ENCODE assay signal across 11 cellular contexts in the genomic region with DNA sequence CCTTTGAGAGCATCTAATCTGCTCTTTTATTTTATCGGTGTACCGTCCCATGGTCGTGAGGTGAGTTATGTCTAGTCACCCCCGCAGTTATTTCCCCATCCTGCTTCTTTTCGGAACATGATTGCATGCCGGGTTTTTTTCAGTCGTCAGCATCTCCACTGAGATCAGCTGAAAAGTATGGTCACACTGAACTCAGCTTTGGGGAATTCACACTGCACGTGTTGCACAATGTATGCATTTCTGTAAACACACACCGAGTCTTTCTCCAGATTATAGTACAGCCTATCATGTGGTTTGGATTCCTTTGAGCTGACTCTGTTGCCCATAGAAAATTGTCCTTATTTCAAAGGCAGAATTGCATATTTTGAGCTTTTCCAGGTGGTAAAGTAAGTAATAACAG. TPM values are rescaled to one million over a fixed set of nuclear protein-coding genes. Genes with fewer than 3 reads are reported as not detected.
DNase-seq lines count a peak whose midpoint lies in the region; ATAC-seq, FAIRE-seq and TF ChIP-seq lines count a peak whose summit lies in the region.
"Had no signal": no experiment of that assay in that cellular context is flagged by ENCODE, and none has a peak within 500 bp of the region (broad histone marks: within the 10 kb centered on the region; RNA-seq: fewer than 3 reads in every experiment).

No MANE protein-coding gene starts in this region.

- FAIRE-seq in HTR-8/SVneo (lab: Jason Lieb, UNC): peak; percentile 62

- H3K27me3 ChIP-seq in left lung: no peaks in the 10 kb centered on the region

- H3K4me3 ChIP-seq in left lung: no peak overlapping the region
- H3K4me3 ChIP-seq: cardiac muscle cell had no signal

- peaks cover 0 to 12% of the 10 kb centered on the region in 2 donors for H3K36me3 ChIP-seq in left lung
- H3K36me3 ChIP-seq: cardiac muscle cell had no signal

- no peak for TF ChIP-seq CTCF in left lung (IDR thresholded peaks at IDR 0.05)

- peaks cover 6 to 80% of the 10 kb centered on the region in 2 donors for H3K4me1 ChIP-seq in left lung

- peaks cover 0 to 5% of the 10 kb centered on the region in 2 donors for H3K9me3 ChIP-seq in left lung

- intact Hi-C loops in left lung (cut with DNase I): no loop called here

- DNase-seq in AG08395 (ENCODE audit: low spot score): peak; percentile 85
- peak; percentile 57 for DNase-seq in HTR-8/SVneo (ENCODE audit: insufficient read length, low spot score)
- DNase-seq in amniotic stem cell (lab: John Stamatoyannopoulos, UW): peak; percentile 81
- peak in 1 of 2 donors; percentile 56 for DNase-seq in left lung
- no peak for DNase-seq in NCI-H2107 treated with DMSO at 0.1 percent for 48 hours (lab: John Stamatoyannopoulos, UW; ENCODE audit: unreplicated experiment)
- DNase-seq in COR-L47 (lab: John Stamatoyannopoulos, UW): no peak
- DNase-seq: NCI-H2171, substantia nigra had no signal

- ATAC-seq in left lung (peak; percentile 66), GM19463 (IDR thresholded peaks at IDR 0.05; ENCODE audit: unreplicated experiment) (no peak), HG03175 (IDR thresholded peaks at IDR 0.05; ENCODE audit: unreplicated experiment) (no peak)

- peak overlapping the region; percentile 46 to 97 for H3K27ac ChIP-seq in left lung
- H3K27ac ChIP-seq: cardiac muscle cell had no signal

RNA-seq across cellular contexts. Expression of gene PLXNC1, which starts 24.6 kb away (rescaled TPM):
- total RNA-seq in left lung: 10 to 100 TPM; 14.5 to 55.9 TPM

Comparison
In these comparisons a context has a peak if more than half of its experiments do, and no peak if none do; other contexts are left out.
1. DNase-seq: peak in AG08395 (single experiment), HTR-8/SVneo (single experiment) and amniotic stem cell (single experiment); none in NCI-H2107 treated with DMSO at 0.1 percent for 48 hours (single experiment) and COR-L47 (single experiment).